In genomic region chr6:87099472-87099871, GRCh38 we compare ENCODE assay signal across 12 cellular contexts. TPM values are rescaled to one million over a fixed set of nuclear protein-coding genes. Genes with fewer than 3 reads are reported as not detected.
DNase-seq lines count a peak whose midpoint lies in the region; ATAC-seq and TF ChIP-seq lines count a peak whose summit lies in the region.
"Had no signal": no experiment of that assay in that cellular context is flagged by ENCODE, and none has a peak within 500 bp of the region (broad histone marks: within the 10 kb centered on the region; RNA-seq: fewer than 3 reads in every experiment).

No MANE protein-coding gene starts in this region.

- H3K36me3 ChIP-seq in GM23338 (ENCODE audit: insufficient read depth): no peaks in the 10 kb centered on the region
- no peaks in the 10 kb centered on the region for H3K36me3 ChIP-seq in left lung
- H3K36me3 ChIP-seq: BLaER1 had no signal

- no peaks in the 10 kb centered on the region for H3K9me3 ChIP-seq in left lung
- H3K9me3 ChIP-seq: BLaER1, mucosa of descending colon had no signal

- H3K36me3 Mint-ChIP-seq in GM23338 (ENCODE audit: low read depth): no peaks in the 10 kb centered on the region

- H4K20me1 ChIP-seq in GM23338 (replicated peaks; ENCODE audit: insufficient read depth): no peaks in the 10 kb centered on the region
- H4K20me1 ChIP-seq: BLaER1 had no signal

- H3K9me2 ChIP-seq in GM23338 (ENCODE audit: insufficient read depth): no peaks in the 10 kb centered on the region

- no peaks in the 10 kb centered on the region for H3K27me3 ChIP-seq in GM23338 (ENCODE audit: insufficient read depth)
- H3K27me3 ChIP-seq in left lung: peaks cover 0 to 4% of the 10 kb centered on the region in 2 donors
- H3K27me3 ChIP-seq: BLaER1 had no signal

- H3K27ac Mint-ChIP-seq in GM23338: no peak overlapping the region

- H3K4me1 ChIP-seq in GM23338 (ENCODE audit: insufficient read depth): peaks cover 5% of the 10 kb centered on the region; the same call in 1 of the 2 replicates
- H3K4me1 ChIP-seq in left lung: no peaks in the 10 kb centered on the region

- H3K4me1 Mint-ChIP-seq in GM23338: peaks cover 9% of the 10 kb centered on the region; the same call in 2 of the 3 replicates

- H3K4me3 Mint-ChIP-seq in GM23338: no peak overlapping the region

- H3K4me2 ChIP-seq in GM23338: no peak overlapping the region
- H3K4me2 ChIP-seq: BLaER1 had no signal

- ATAC-seq in GM18868 (IDR thresholded peaks at IDR 0.05; ENCODE audit: unreplicated experiment) (peak; percentile 71), GM21723 (IDR thresholded peaks at IDR 0.05; ENCODE audit: unreplicated experiment) (peak; percentile 91), HG03342 (IDR thresholded peaks at IDR 0.05; ENCODE audit: unreplicated experiment) (peak; percentile 59), left lobe of liver (peak; percentile 95), GM23338 (no peak), left lung (no peak), SK-N-SH treated with all-trans-retinoic acid at 6 μM for 48 hours (no peak)
- ATAC-seq: mucosa of descending colon had no signal

- H3F3A ChIP-seq in GM23338 (replicated peaks; ENCODE audit: low read depth): no peaks in the 10 kb centered on the region

- no peaks in the 10 kb centered on the region for H3K27me3 Mint-ChIP-seq in GM23338 (ENCODE audit: insufficient read depth, low read depth, poor library complexity)

- H2AFZ ChIP-seq in GM23338: no peak overlapping the region

- no peaks in the 10 kb centered on the region for H3K9me3 Mint-ChIP-seq in GM23338

- H3K4me3 ChIP-seq in GM23338 (no peak overlapping the region), left lung (no peak overlapping the region)
- H3K4me3 ChIP-seq: BLaER1, mucosa of descending colon had no signal

- DNase-seq in left lobe of liver (ENCODE audit: low spot score) (no peak), GM23338 (ENCODE audit: low spot score) (no peak), NCI-H1092 treated with DMSO at 0.1 percent for 48 hours (lab: John Stamatoyannopoulos, UW) (no peak), left lung (no peak)
- DNase-seq: mucosa of descending colon, NCI-H446 treated with DMSO at 0.1 percent for 48 hours, RPMI8226 had no signal

- H3K27ac ChIP-seq in GM23338 (ENCODE audit: low read depth): no peak overlapping the region
- H3K27ac ChIP-seq in left lung: no peak overlapping the region
- H3K27ac ChIP-seq: BLaER1 had no signal

- H3K79me2 ChIP-seq in GM23338 (replicated peaks; ENCODE audit: insufficient read depth): no peaks in the 10 kb centered on the region

- no peak for TF ChIP-seq CTCF in GM23338 (conservative IDR thresholded peaks at IDR 0.05; ENCODE audit: low read depth in 2 of 2)
- no peak for TF ChIP-seq CTCF in left lung (IDR thresholded peaks at IDR 0.05)

- intact Hi-C loops in left lung (cut with DNase I): no loop called here

TF ChIP-seq in GM23338, 12 proteins besides CTCF, POLR2A, EP300 and RAD21:
- TF ChIP-seq CREB1 (CRISPR knock-in tag; IDR thresholded peaks at IDR 0.05; ENCODE audit: low read depth): no peak

TF ChIP-seq in SK-N-SH treated with all-trans-retinoic acid at 6 μM for 48 hours, 23 proteins besides CTCF, POLR2A, EP300 and RAD21:
- TF ChIP-seq CSRNP3 (CRISPR knock-in tag; IDR thresholded peaks at IDR 0.05): no peak
- no peak for TF ChIP-seq POU6F1 (CRISPR knock-in tag; IDR thresholded peaks at IDR 0.05; ENCODE audit: borderline replicate concordance, low read depth)

RNA-seq across cellular contexts. Expression of gene CGA, which starts 4.6 kb away (rescaled TPM):
- total RNA-seq in left lobe of liver (0.25 TPM), left lung (not detected)
- not detected in 2 replicates for total RNA-seq in GM23338 (2014; rRNA removed; shearing (Covaris generic))
- polyA plus RNA-seq in GM23338 (2016; fragmentation: Nextera tagmentation; extraction: Ambion mirVana): not detected in 2 replicates
- total RNA-seq: mucosa of descending colon had no signal

RNA-seq across cellular contexts. Expression of gene ZNF292, which starts 55.9 kb away (rescaled TPM):
- total RNA-seq in left lobe of liver (12.9 TPM), left lung (10 to 100 TPM; 25.2 to 29.1 TPM)
- total RNA-seq in GM23338 (2014; rRNA removed; shearing (Covaris generic)): 39.8 and 45.7 TPM in 2 replicates
- 47.9 and 67.9 TPM in 2 replicates for polyA plus RNA-seq in GM23338 (2016; fragmentation: Nextera tagmentation; extraction: Ambion mirVana)

Comparison
In these comparisons a context has a peak if more than half of its experiments do, and no peak if none do; other contexts are left out.
1. ATAC-seq: peak in GM18868 (single experiment), GM21723 (single experiment), HG03342 (single experiment) and left lobe of liver (single experiment); none in GM23338 (single experiment), left lung (single experiment) and SK-N-SH treated with all-trans-retinoic acid at 6 μM for 48 hours (single experiment).